ENCODE assay signal across 33 cellular contexts in the genomic region with DNA sequence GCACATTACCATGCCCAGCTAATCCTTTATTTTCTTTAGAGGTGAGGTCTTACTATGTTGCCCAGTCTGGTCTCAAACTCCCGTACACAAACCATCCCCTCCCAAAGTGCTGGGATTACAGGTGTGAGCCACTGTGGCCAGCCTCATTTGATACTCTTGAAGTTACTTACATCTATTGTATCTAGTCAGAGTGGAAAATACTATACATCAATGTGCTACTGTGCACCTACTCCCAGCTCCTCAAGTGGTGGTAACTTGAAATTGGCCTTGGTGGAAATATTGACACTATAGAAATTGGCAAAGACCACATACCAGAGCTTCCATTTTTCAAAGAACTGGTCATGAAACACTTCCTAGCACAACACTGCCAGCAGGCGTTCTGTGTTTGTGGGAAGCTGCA. TPM values are rescaled to one million over a fixed set of nuclear protein-coding genes. Genes with fewer than 3 reads are reported as not detected.
"Had no signal": no experiment of that assay in that cellular context is flagged by ENCODE, and none has a peak within 500 bp of the region (broad histone marks: within the 10 kb centered on the region; RNA-seq: fewer than 3 reads in every experiment).

No MANE protein-coding gene starts in this region.

- H3K27me3 ChIP-seq: brain microvascular endothelial cell, MG63, SJCRH30 had no signal

- H3K36me3 Mint-ChIP-seq: activated CD8-positive, alpha-beta memory T cell treated with anti-CD3 and anti-CD28 coated beads, Interleukin-2, amount 10 ng/mL, durations not matched to agents 7 days and 5 days; activated naive CD4-positive, alpha-beta T cell treated with anti-CD3 and anti-CD28 coated beads, Interleukin-2, amount 50 U/mL, for 72 hours; WTC11 had no signal

- H3K36me3 ChIP-seq: brain microvascular endothelial cell, MG63, SJCRH30 had no signal

- H3K4me3 ChIP-seq: MG63, SJCRH30, SK-N-MC had no signal

- H3K4me3 Mint-ChIP-seq: activated CD8-positive, alpha-beta memory T cell treated with anti-CD3 and anti-CD28 coated beads, Interleukin-2, amount 10 ng/mL, durations not matched to agents 7 days and 5 days; activated naive CD4-positive, alpha-beta T cell treated with anti-CD3 and anti-CD28 coated beads for 36 hours; WTC11 had no signal

- H3K9me3 ChIP-seq: MG63, SJCRH30 had no signal

- H3K27ac ChIP-seq: brain microvascular endothelial cell, SJCRH30, SK-N-MC had no signal

- H3K9me3 Mint-ChIP-seq: activated naive CD4-positive, alpha-beta T cell treated with anti-CD3 and anti-CD28 coated beads for 36 hours; activated naive CD4-positive, alpha-beta T cell treated with anti-CD3 and anti-CD28 coated beads, Interleukin-2, amount 50 U/mL, for 72 hours; WTC11 had no signal

- H3K27ac Mint-ChIP-seq: activated CD8-positive, alpha-beta memory T cell treated with anti-CD3 and anti-CD28 coated beads, Interleukin-2, amount 10 ng/mL, durations not matched to agents 7 days and 5 days; activated naive CD4-positive, alpha-beta T cell treated with anti-CD3 and anti-CD28 coated beads for 36 hours; activated naive CD4-positive, alpha-beta T cell treated with anti-CD3 and anti-CD28 coated beads, Interleukin-2, amount 50 U/mL, for 72 hours; WTC11 had no signal

- ATAC-seq: activated CD4-positive, CD25-positive, alpha-beta regulatory T cell treated with anti-CD3 and anti-CD28 coated beads, Interleukin-2, amount 50 U/mL, for 24 hours; activated CD8-positive, alpha-beta memory T cell treated with anti-CD3 and anti-CD28 coated beads, Interleukin-2, amount 10 ng/mL, durations not matched to agents 7 days and 5 days; Panc1; WTC11 had no signal

- DNase-seq: activated CD4-positive, alpha-beta T cell treated with anti-CD3 and anti-CD28 coated beads for 4 hours; activated CD8-positive, alpha-beta memory T cell treated with anti-CD3 and anti-CD28 coated beads for 24 hours; activated CD8-positive, alpha-beta memory T cell treated with anti-CD3 and anti-CD28 coated beads, Interleukin-2, amount 10 ng/mL, durations not matched to agents 7 days and 5 days; activated CD8-positive, alpha-beta memory T cell treated with anti-CD3 and anti-CD28 coated beads, Interleukin-2, amount 50 U/mL, for 48 hours; activated gamma-delta T cell treated with Interleukin-2 at 50 U/mL for 16 hours; activated naive CD4-positive, alpha-beta T cell treated with anti-CD3 and anti-CD28 coated beads for 36 hours; amniotic stem cell; aorta; brain microvascular endothelial cell; central memory CD4-positive, alpha-beta T cell; Kasumi-1; KG1; MG63; NCI-H1048; NCI-H1105 treated with DMSO at 0.1 percent for 48 hours; NCI-H1436; NCI-H1694; NCI-H1930; NCI-H2081 treated with DMSO at 0.1 percent for 48 hours; NCI-H226; NCI-H446 treated with DMSO at 0.1 percent for 48 hours; NCI-H524; SHP77; SJCRH30; T1000 had no signal

- H3K4me1 Mint-ChIP-seq: WTC11 had no signal

RNA-seq across cellular contexts. Expression of a gene that starts 10.3 kb away (rescaled TPM):
- total RNA-seq: activated naive CD4-positive, alpha-beta T cell treated with anti-CD3 and anti-CD28 coated beads for 36 hours; activated naive CD4-positive, alpha-beta T cell treated with anti-CD3 and anti-CD28 coated beads, Interleukin-2, amount 50 U/mL, for 72 hours; RPMI7951; SJCRH30; T-helper 1 cell treated with Interleukin-12 subunit alpha and Interleukin-12 subunit beta and Interleukin-4 antibody, amounts not matched to agents 30 ng/mL and 1 ng/mL, for 36 hours; T-helper 2 cell treated with Interferon-gamma antibody and Interleukin-4, amounts not matched to agents 100 ng/mL and 5 ng/mL, for 36 hours; WTC11 had no signal
